26 cellular contexts compared by ENCODE assay signal in the genomic region with DNA sequence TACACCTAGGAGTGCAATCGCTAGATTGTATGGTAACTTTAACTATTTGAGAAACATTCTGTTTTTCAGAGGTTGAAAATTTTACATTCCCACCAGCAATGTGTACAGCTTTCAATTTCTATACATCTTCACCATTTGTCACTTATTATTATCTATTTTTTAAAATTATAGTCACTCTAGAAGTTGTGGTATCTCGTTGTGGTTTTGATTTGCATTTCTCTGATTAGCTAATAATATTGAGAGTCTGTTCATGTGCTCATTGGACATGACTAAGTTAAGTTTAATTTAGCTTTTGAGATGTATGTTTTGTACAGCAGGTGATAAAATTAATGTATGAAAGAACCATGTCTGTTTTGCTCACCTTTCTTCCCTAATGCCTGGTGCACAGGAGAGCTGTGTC.
"Had no signal": no experiment of that assay in that cellular context is flagged by ENCODE, and none has a peak within 500 bp of the region (broad histone marks: within the 10 kb centered on the region; RNA-seq: fewer than 3 reads in every experiment).

No MANE protein-coding gene starts in this region.

- H3K27me3 ChIP-seq: ascending aorta, breast epithelium had no signal

- DNase-seq: activated CD4-positive, alpha-beta memory T cell treated with anti-CD3 and anti-CD28 coated beads, Interleukin-2, amount 10 ng/mL, durations not matched to agents 7 days and 5 days; activated CD4-positive, alpha-beta T cell treated with anti-CD3 and anti-CD28 coated beads for 1 hour; activated CD4-positive, alpha-beta T cell treated with anti-CD3 and anti-CD28 coated beads for 4 hours; activated CD4-positive, alpha-beta T cell treated with anti-CD3 and anti-CD28 coated beads, Interleukin-2, amount 10 ng/mL, durations not matched to agents 7 days and 5 days; activated CD4-positive, alpha-beta T cell treated with anti-CD3 and anti-CD28 coated beads, Interleukin-2, amount 50 U/mL, for 4 hours; activated CD8-positive, alpha-beta memory T cell treated with anti-CD3 and anti-CD28 coated beads, Interleukin-2, amount 50 U/mL, for 48 hours; activated gamma-delta T cell; activated naive CD4-positive, alpha-beta T cell; activated naive CD4-positive, alpha-beta T cell treated with anti-CD3 and anti-CD28 coated beads, Interleukin-2, amount 10 ng/mL, durations not matched to agents 7 days and 5 days; activated naive CD8-positive, alpha-beta T cell treated with anti-CD3 and anti-CD28 coated beads, Interleukin-2, amount 10 ng/mL, durations not matched to agents 7 days and 5 days; activated T-cell treated with anti-CD3 and anti-CD28 coated beads for 4 hours; activated T-cell treated with anti-CD3 and anti-CD28 coated beads, Interleukin-2, amount 50 U/mL, for 24 hours; activated T-cell treated with anti-CD3 and anti-CD28 coated beads, Interleukin-2, amount 50 U/mL, for 72 hours; dorsolateral prefrontal cortex; effector memory CD4-positive, alpha-beta T cell; endodermal cell; foreskin fibroblast; head of caudate nucleus; T-helper 2 cell had no signal

- ATAC-seq: activated naive CD4-positive, alpha-beta T cell treated with anti-CD3 and anti-CD28 coated beads, Interleukin-2, amount 50 U/mL, for 72 hours; activated T-cell treated with anti-CD3 and anti-CD28 coated beads, Interleukin-2, amount 50 U/mL, for 72 hours; esophagus mucosa; WTC11 had no signal

- H3K36me3 ChIP-seq: ascending aorta, breast epithelium, cardiac muscle cell had no signal

- H3K9me3 ChIP-seq: ascending aorta, breast epithelium had no signal

- H3K4me1 ChIP-seq: ascending aorta, breast epithelium had no signal

- H3K4me3 ChIP-seq: ascending aorta, breast epithelium, cardiac muscle cell, coronary artery, dorsolateral prefrontal cortex had no signal

- H3K27ac ChIP-seq: ascending aorta, breast epithelium, cardiac muscle cell, coronary artery, dorsolateral prefrontal cortex had no signal
